ENCODE assay signal across 1 cellular context in the genomic region with DNA sequence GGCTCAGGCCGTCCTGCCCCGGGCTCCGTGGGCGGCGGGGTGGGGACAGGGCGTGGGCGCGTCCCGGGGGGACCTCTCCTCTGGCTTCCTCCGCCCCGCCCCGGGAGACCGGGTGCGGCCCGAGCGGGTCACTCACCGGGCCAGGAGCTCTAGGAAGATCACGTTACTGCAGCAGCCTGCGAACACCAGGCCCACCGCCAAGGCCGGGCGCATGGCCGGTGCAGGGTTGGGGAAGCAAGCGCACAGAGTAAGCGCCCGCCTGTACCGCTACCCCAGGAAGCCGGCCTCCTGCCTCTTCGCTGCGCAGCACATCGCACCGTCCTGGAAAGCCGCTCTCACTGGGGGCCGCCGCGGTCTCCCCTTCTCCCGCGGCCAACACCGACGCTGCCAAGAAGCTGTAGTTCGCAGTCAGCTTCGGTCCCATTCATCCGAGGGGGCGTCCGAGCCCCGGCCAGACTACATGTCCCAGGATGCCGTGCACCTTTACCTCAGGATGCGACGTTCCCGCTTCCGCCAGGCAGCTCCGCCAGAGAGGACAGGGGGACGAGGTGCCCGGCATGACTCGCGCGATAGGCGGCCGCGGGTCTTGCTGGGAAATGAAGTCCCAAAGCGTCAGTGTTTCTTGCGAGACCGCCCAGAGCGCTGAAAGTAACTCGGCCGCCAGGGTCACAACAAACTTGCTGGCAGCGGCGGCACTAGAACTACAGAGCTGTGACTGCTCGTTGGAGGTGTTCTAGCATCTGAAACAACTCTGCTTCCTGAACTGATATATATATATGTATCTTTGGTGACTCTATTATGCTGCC.
A peak's percentile ranks its signal among the peaks of the same experiment; 100 is the strongest.
TF ChIP-seq lines count a peak whose summit lies in the region.

A gene with protein sequence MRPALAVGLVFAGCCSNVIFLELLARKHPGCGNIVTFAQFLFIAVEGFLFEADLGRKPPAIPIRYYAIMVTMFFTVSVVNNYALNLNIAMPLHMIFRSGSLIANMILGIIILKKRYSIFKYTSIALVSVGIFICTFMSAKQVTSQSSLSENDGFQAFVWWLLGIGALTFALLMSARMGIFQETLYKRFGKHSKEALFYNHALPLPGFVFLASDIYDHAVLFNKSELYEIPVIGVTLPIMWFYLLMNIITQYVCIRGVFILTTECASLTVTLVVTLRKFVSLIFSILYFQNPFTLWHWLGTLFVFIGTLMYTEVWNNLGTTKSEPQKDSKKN (minus strand): TSS at position 392 of the 806 bp plus-strand sequence. CDS start 179 bp downstream, at position 213.

TF ChIP-seq in HepG2, 621 proteins besides CTCF, POLR2A, EP300 and RAD21 (continued from another document and continues in another):
- TF ChIP-seq, protein P1, sequence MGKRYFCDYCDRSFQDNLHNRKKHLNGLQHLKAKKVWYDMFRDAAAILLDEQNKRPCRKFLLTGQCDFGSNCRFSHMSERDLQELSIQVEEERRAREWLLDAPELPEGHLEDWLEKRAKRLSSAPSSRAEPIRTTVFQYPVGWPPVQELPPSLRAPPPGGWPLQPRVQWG (CRISPR knock-in tag; IDR thresholded peaks at IDR 0.05; ENCODE audit: borderline replicate concordance, low read depth), result no peak
- TF ChIP-seq FOSL1 (CRISPR knock-in tag; IDR thresholded peaks at IDR 0.05; ENCODE audit: borderline replicate concordance) (0 out of 2 replicates have a peak, but pooled peaks have one; percentile 20), ZNF326 (CRISPR knock-in tag; IDR thresholded peaks at IDR 0.05; ENCODE audit: borderline replicate concordance) (no peak), RBM22 (optimal IDR thresholded peaks at IDR 0.05; ENCODE audit: low read length) (no peak), FOXM1 (CRISPR knock-in tag; IDR thresholded peaks at IDR 0.05) (no peak), ZNF282 (IDR thresholded peaks at IDR 0.05; ENCODE audit: partially characterized antibody) (no peak), KDM4B (CRISPR knock-in tag; IDR thresholded peaks at IDR 0.05) (no peak), NBN (conservative IDR thresholded peaks at IDR 0.05) (no peak), GZF1 (CRISPR knock-in tag; IDR thresholded peaks at IDR 0.05) (peak; percentile 42; the same call in 1 of the 2 replicates), ZNF83 (CRISPR knock-in tag; IDR thresholded peaks at IDR 0.05; ENCODE audit: borderline replicate concordance) (no peak; the same call in 1 of the 2 replicates), PRMT3 (CRISPR knock-in tag; IDR thresholded peaks at IDR 0.05; ENCODE audit: borderline replicate concordance, low read depth) (no peak), ZNF562 (CRISPR knock-in tag; IDR thresholded peaks at IDR 0.05; ENCODE audit: borderline replicate concordance) (no peak), ZNF563 (CRISPR knock-in tag; IDR thresholded peaks at IDR 0.05) (no peak; the same call in 1 of the 2 replicates), ZFP82 (CRISPR knock-in tag; IDR thresholded peaks at IDR 0.05; ENCODE audit: borderline replicate concordance) (no peak), TARDBP (CRISPR knock-in tag; IDR thresholded peaks at IDR 0.05) (peak; percentile 82), MIER3 (CRISPR knock-in tag; IDR thresholded peaks at IDR 0.05; ENCODE audit: borderline replicate concordance) (peak; percentile 96; the same call in 1 of the 2 replicates), ZNF724P (CRISPR knock-in tag; IDR thresholded peaks at IDR 0.05; ENCODE audit: borderline replicate concordance) (no peak; the same call in 1 of the 2 replicates), SMAD9 (CRISPR knock-in tag; IDR thresholded peaks at IDR 0.05) (no peak), BORCS8-MEF2B (CRISPR knock-in tag; IDR thresholded peaks at IDR 0.05) (no peak), TEAD3 (CRISPR knock-in tag; optimal IDR thresholded peaks at IDR 0.05; ENCODE audit: borderline replicate concordance) (peak; percentile 73), MATR3 (CRISPR knock-in tag; IDR thresholded peaks at IDR 0.05) (no peak), RBFOX2 (IDR thresholded peaks at IDR 0.05; ENCODE audit: low read depth, low read length) (peak; percentile 91), ZNF292 (CRISPR knock-in tag; IDR thresholded peaks at IDR 0.05; ENCODE audit: borderline replicate concordance, low read depth) (peak; percentile 84), CHD2 (IDR thresholded peaks at IDR 0.05; ENCODE audit: low read depth, low read length) (peak; percentile 99), EZH2 (conservative IDR thresholded peaks at IDR 0.05; ENCODE audit: low read depth, low read length) (no peak), JUND (CRISPR knock-in tag; IDR thresholded peaks at IDR 0.05) (no peak), RELA (CRISPR knock-in tag; IDR thresholded peaks at IDR 0.05) (no peak), ZSCAN30 (CRISPR knock-in tag; IDR thresholded peaks at IDR 0.05) (peak; percentile 53; the same call in 1 of the 2 replicates), ZNF615 (CRISPR knock-in tag; IDR thresholded peaks at IDR 0.05; ENCODE audit: borderline replicate concordance) (no peak), KLF6 (CRISPR knock-in tag; IDR thresholded peaks at IDR 0.05) (no peak), CCDC6 (CRISPR knock-in tag; IDR thresholded peaks at IDR 0.05) (peak; percentile 58; the same call in 1 of the 2 replicates), RNF2 (conservative IDR thresholded peaks at IDR 0.05; ENCODE audit: low read depth) (no peak; the same call in 1 of the 2 replicates), PHF21A (CRISPR knock-in tag; IDR thresholded peaks at IDR 0.05) (peak; percentile 48; the same call in 1 of the 2 replicates), NFKBIZ (CRISPR knock-in tag; IDR thresholded peaks at IDR 0.05) (peak; percentile 35; the same call in 1 of the 2 replicates), ATF7 (IDR thresholded peaks at IDR 0.05) (no peak), ATF7 (CRISPR knock-in tag; IDR thresholded peaks at IDR 0.05) (peak; percentile 63; the same call in 1 of the 2 replicates), RBM39 (IDR thresholded peaks at IDR 0.05; ENCODE audit: low read depth, low read length, poor library complexity, severe bottlenecking) (peak; percentile 79), GABPA (IDR thresholded peaks at IDR 0.05; ENCODE audit: low read depth, low read length) (peak; percentile 91), GABPA (CRISPR knock-in tag; IDR thresholded peaks at IDR 0.05; ENCODE audit: low read depth) (peak; percentile 99)
- TF ChIP-seq, protein P2, sequence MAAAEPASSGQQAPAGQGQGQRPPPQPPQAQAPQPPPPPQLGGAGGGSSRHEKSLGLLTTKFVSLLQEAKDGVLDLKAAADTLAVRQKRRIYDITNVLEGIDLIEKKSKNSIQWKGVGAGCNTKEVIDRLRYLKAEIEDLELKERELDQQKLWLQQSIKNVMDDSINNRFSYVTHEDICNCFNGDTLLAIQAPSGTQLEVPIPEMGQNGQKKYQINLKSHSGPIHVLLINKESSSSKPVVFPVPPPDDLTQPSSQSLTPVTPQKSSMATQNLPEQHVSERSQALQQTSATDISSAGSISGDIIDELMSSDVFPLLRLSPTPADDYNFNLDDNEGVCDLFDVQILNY (CRISPR knock-in tag; conservative IDR thresholded peaks at IDR 0.05), result no peak; the same call in 1 of the 2 replicates
- TF ChIP-seq, protein P3, sequence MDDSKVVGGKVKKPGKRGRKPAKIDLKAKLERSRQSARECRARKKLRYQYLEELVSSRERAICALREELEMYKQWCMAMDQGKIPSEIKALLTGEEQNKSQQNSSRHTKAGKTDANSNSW (CRISPR knock-in tag; IDR thresholded peaks at IDR 0.05; ENCODE audit: borderline replicate concordance), result peak; percentile 75; the same call in 1 of the 2 replicates
- TF ChIP-seq, protein P4, sequence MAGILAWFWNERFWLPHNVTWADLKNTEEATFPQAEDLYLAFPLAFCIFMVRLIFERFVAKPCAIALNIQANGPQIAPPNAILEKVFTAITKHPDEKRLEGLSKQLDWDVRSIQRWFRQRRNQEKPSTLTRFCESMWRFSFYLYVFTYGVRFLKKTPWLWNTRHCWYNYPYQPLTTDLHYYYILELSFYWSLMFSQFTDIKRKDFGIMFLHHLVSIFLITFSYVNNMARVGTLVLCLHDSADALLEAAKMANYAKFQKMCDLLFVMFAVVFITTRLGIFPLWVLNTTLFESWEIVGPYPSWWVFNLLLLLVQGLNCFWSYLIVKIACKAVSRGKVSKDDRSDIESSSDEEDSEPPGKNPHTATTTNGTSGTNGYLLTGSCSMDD (CRISPR knock-in tag; IDR thresholded peaks at IDR 0.05), result no peak
- TF ChIP-seq, protein P5, sequence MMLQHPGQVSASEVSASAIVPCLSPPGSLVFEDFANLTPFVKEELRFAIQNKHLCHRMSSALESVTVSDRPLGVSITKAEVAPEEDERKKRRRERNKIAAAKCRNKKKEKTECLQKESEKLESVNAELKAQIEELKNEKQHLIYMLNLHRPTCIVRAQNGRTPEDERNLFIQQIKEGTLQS (CRISPR knock-in tag; IDR thresholded peaks at IDR 0.05), result peak; percentile 62
- TF ChIP-seq, protein P6, sequence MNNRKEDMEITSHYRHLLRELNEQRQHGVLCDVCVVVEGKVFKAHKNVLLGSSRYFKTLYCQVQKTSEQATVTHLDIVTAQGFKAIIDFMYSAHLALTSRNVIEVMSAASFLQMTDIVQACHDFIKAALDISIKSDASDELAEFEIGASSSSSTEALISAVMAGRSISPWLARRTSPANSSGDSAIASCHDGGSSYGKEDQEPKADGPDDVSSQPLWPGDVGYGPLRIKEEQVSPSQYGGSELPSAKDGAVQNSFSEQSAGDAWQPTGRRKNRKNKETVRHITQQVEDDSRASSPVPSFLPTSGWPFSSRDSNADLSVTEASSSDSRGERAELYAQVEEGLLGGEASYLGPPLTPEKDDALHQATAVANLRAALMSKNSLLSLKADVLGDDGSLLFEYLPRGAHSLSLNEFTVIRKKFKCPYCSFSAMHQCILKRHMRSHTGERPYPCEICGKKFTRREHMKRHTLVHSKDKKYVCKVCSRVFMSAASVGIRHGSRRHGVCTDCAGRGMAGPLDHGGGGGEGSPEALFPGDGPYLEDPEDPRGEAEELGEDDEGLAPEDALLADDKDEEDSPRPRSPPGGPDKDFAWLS (CRISPR knock-in tag; IDR thresholded peaks at IDR 0.05; ENCODE audit: borderline replicate concordance), result no peak
- TF ChIP-seq, protein P7, sequence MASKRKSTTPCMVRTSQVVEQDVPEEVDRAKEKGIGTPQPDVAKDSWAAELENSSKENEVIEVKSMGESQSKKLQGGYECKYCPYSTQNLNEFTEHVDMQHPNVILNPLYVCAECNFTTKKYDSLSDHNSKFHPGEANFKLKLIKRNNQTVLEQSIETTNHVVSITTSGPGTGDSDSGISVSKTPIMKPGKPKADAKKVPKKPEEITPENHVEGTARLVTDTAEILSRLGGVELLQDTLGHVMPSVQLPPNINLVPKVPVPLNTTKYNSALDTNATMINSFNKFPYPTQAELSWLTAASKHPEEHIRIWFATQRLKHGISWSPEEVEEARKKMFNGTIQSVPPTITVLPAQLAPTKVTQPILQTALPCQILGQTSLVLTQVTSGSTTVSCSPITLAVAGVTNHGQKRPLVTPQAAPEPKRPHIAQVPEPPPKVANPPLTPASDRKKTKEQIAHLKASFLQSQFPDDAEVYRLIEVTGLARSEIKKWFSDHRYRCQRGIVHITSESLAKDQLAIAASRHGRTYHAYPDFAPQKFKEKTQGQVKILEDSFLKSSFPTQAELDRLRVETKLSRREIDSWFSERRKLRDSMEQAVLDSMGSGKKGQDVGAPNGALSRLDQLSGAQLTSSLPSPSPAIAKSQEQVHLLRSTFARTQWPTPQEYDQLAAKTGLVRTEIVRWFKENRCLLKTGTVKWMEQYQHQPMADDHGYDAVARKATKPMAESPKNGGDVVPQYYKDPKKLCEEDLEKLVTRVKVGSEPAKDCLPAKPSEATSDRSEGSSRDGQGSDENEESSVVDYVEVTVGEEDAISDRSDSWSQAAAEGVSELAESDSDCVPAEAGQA (IDR thresholded peaks at IDR 0.05; ENCODE audit: low read depth), result peak; percentile 83; the same call in 1 of the 2 replicates
- TF ChIP-seq, protein P7 (CRISPR knock-in tag; IDR thresholded peaks at IDR 0.05; ENCODE audit: borderline replicate concordance), result no peak
- TF ChIP-seq, protein P8, sequence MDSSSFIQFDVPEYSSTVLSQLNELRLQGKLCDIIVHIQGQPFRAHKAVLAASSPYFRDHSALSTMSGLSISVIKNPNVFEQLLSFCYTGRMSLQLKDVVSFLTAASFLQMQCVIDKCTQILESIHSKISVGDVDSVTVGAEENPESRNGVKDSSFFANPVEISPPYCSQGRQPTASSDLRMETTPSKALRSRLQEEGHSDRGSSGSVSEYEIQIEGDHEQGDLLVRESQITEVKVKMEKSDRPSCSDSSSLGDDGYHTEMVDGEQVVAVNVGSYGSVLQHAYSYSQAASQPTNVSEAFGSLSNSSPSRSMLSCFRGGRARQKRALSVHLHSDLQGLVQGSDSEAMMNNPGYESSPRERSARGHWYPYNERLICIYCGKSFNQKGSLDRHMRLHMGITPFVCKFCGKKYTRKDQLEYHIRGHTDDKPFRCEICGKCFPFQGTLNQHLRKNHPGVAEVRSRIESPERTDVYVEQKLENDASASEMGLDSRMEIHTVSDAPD (CRISPR knock-in tag; IDR thresholded peaks at IDR 0.05), result no peak
- TF ChIP-seq, protein P9, sequence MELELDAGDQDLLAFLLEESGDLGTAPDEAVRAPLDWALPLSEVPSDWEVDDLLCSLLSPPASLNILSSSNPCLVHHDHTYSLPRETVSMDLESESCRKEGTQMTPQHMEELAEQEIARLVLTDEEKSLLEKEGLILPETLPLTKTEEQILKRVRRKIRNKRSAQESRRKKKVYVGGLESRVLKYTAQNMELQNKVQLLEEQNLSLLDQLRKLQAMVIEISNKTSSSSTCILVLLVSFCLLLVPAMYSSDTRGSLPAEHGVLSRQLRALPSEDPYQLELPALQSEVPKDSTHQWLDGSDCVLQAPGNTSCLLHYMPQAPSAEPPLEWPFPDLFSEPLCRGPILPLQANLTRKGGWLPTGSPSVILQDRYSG (CRISPR knock-in tag; IDR thresholded peaks at IDR 0.05), result no peak
- TF ChIP-seq, protein P10, sequence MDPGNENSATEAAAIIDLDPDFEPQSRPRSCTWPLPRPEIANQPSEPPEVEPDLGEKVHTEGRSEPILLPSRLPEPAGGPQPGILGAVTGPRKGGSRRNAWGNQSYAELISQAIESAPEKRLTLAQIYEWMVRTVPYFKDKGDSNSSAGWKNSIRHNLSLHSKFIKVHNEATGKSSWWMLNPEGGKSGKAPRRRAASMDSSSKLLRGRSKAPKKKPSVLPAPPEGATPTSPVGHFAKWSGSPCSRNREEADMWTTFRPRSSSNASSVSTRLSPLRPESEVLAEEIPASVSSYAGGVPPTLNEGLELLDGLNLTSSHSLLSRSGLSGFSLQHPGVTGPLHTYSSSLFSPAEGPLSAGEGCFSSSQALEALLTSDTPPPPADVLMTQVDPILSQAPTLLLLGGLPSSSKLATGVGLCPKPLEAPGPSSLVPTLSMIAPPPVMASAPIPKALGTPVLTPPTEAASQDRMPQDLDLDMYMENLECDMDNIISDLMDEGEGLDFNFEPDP (CRISPR knock-in tag; conservative IDR thresholded peaks at IDR 0.05), result no peak
